In genomic region chr5:64742821-64743220, GRCh38 we compare ENCODE assay signal across 23 cellular contexts. TPM values are rescaled to one million over a fixed set of nuclear protein-coding genes. Genes with fewer than 3 reads are reported as not detected.
DNase-seq lines count a peak whose midpoint lies in the region; ATAC-seq, FAIRE-seq and TF ChIP-seq lines count a peak whose summit lies in the region.
"Had no signal": no experiment of that assay in that cellular context is flagged by ENCODE, and none has a peak within 500 bp of the region (broad histone marks: within the 10 kb centered on the region; RNA-seq: fewer than 3 reads in every experiment).

No MANE protein-coding gene starts in this region.

- no peak overlapping the region for H2AFZ ChIP-seq in mesenchymal stem cell (ENCODE audit: low read depth, low read length)
- H2AFZ ChIP-seq: PC-9 had no signal

- peak; percentile 54 for FAIRE-seq in GM19239 (lab: Jason Lieb, UNC)
- FAIRE-seq: A204.1, GM18507 had no signal

- H3K27me3 Mint-ChIP-seq in endodermal cell (ENCODE audit: insufficient read depth) = no peaks in the 10 kb centered on the region

- no peaks in the 10 kb centered on the region for H3K27me3 ChIP-seq in BJ (ENCODE audit: control insufficient read depth, insufficient read depth, low read length)
- no peaks in the 10 kb centered on the region for H3K27me3 ChIP-seq in endodermal cell (ENCODE audit: control insufficient read depth, insufficient read depth, low read length, poor library complexity, severe bottlenecking)
- no peaks in the 10 kb centered on the region for H3K27me3 ChIP-seq in mesenchymal stem cell (ENCODE audit: control insufficient read depth in 1 of 2, insufficient read depth in 1 of 2, low read length in 2 of 2)
- H3K27me3 ChIP-seq: SJCRH30 had no signal

- no peak overlapping the region for H4K8ac ChIP-seq in mesenchymal stem cell (ENCODE audit: low read length)

- no peak overlapping the region for H3K4me3 Mint-ChIP-seq in endodermal cell

- H3K4me1 ChIP-seq in endodermal cell (ENCODE audit: control insufficient read depth, insufficient read depth, low read length) (peaks cover 16% of the 10 kb centered on the region), mesenchymal stem cell (ENCODE audit: control insufficient read depth, insufficient read depth, low read depth, low read length) (no peaks in the 10 kb centered on the region)
- H3K4me1 ChIP-seq: SJCRH30 had no signal

- H4K91ac ChIP-seq in mesenchymal stem cell (ENCODE audit: low read length) = no peak overlapping the region

- no peak overlapping the region for H3K23ac ChIP-seq in mesenchymal stem cell (ENCODE audit: low read length in 2 of 2)

- H3K27ac Mint-ChIP-seq in endodermal cell = peak overlapping the region; percentile 26

- intact Hi-C loops in left cardiac atrium (cut with DNase I) = no loop called here

- no peak overlapping the region for H3K9ac ChIP-seq in endodermal cell (ENCODE audit: extremely low read depth, low read length, poor library complexity, severe bottlenecking)
- H3K9ac ChIP-seq in mesenchymal stem cell (ENCODE audit: low read length) = no peak overlapping the region
- H3K9ac ChIP-seq: KMS-11 had no signal

- no peak for ATAC-seq in left cardiac atrium
- ATAC-seq in activated CD4-positive, CD25-positive, alpha-beta regulatory T cell treated with anti-CD3 and anti-CD28 coated beads, Interleukin-2, amount 50 U/mL, for 24 hours = no peak

- H3K4me3 ChIP-seq in BJ (ENCODE audit: low read depth, low read length) = no peak overlapping the region
- no peak overlapping the region for H3K4me3 ChIP-seq in endodermal cell (ENCODE audit: low read length)
- H3K4me3 ChIP-seq in mesenchymal stem cell (ENCODE audit: insufficient read depth in 1 of 2, low read depth in 1 of 2, low read length in 2 of 2) = no peak overlapping the region
- H3K4me3 ChIP-seq: PC-9, SJCRH30 had no signal

- H2BK15ac ChIP-seq in mesenchymal stem cell (ENCODE audit: low read depth, poor library complexity, severe bottlenecking) = no peak overlapping the region

- H2BK12ac ChIP-seq in mesenchymal stem cell (ENCODE audit: low read length in 2 of 2) = no peak overlapping the region

- H3K4me2 ChIP-seq in mesenchymal stem cell (ENCODE audit: low read length, poor library complexity, severe bottlenecking) = no peak overlapping the region
- H3K4me2 ChIP-seq: KMS-11, PC-9 had no signal

- H2BK5ac ChIP-seq in mesenchymal stem cell (ENCODE audit: low read depth, low read length, poor library complexity, severe bottlenecking) = no peak overlapping the region

- H3K79me1 ChIP-seq in mesenchymal stem cell (replicated peaks; ENCODE audit: low read length, poor library complexity, severe bottlenecking) = peaks cover 23% of the 10 kb centered on the region

- CTCF ChIA-PET in BJ (lab: Yijun Ruan, JAX) = no interaction called here

- H3K9me3 ChIP-seq in endodermal cell (ENCODE audit: control insufficient read depth, low read length) (peaks cover 6% of the 10 kb centered on the region), mesenchymal stem cell (ENCODE audit: control insufficient read depth, low read length) (no peaks in the 10 kb centered on the region)
- H3K9me3 ChIP-seq: SJCRH30 had no signal

- H2BK120ac ChIP-seq in mesenchymal stem cell (ENCODE audit: low read depth, low read length) = no peak overlapping the region

- no peak overlapping the region for H3K18ac ChIP-seq in mesenchymal stem cell (ENCODE audit: low read depth in 1 of 2, low read length in 2 of 2)

- in situ Hi-C loops in ACHN (cut with HindIII; ENCODE audit: low pct_ligation_motif_present, low pct_unique_long_range_greater_than_20kb, low sequenced_read_pairs) = no loop called here

- H3K36me3 Mint-ChIP-seq in endodermal cell (ENCODE audit: low read depth) = peaks cover 39% of the 10 kb centered on the region

- H3K27ac ChIP-seq in endodermal cell (ENCODE audit: low read depth, low read length) (no peak overlapping the region), mesenchymal stem cell (ENCODE audit: low read length, poor library complexity, severe bottlenecking) (no peak overlapping the region)
- H3K27ac ChIP-seq: KMS-11, PC-9, RWPE1, SJCRH30 had no signal

- H3K4ac ChIP-seq in mesenchymal stem cell (ENCODE audit: low read depth in 1 of 2, low read length in 2 of 2) = no peak overlapping the region

- POLR2A ChIA-PET in BJ (lab: Charles Lee) = no interaction called here

- peaks cover 32% of the 10 kb centered on the region for H3K4me1 Mint-ChIP-seq in endodermal cell

- TF ChIP-seq CTCF in BJ (IDR thresholded peaks at IDR 0.05; ENCODE audit: insufficient read depth, low read depth, low read length) (no peak), endodermal cell (conservative IDR thresholded peaks at IDR 0.05) (no peak)

- H2AK5ac ChIP-seq in mesenchymal stem cell (ENCODE audit: low read length, severe bottlenecking) = no peak overlapping the region

- H3K14ac ChIP-seq in mesenchymal stem cell (ENCODE audit: low read length in 2 of 2) = no peak overlapping the region

- H3K9me3 Mint-ChIP-seq in endodermal cell = peaks cover 3% of the 10 kb centered on the region

- peak; percentile 12 for DNase-seq in BJ (ENCODE audit: low read depth)
- no peak for DNase-seq in GM19239 (ENCODE audit: insufficient read length, low spot score)
- no peak for DNase-seq in endodermal cell
- peak; percentile 14 for DNase-seq in mesenchymal stem cell
- DNase-seq in glomerular visceral epithelial cell (ENCODE audit: extremely low spot score) = no peak
- DNase-seq in ACHN = no peak
- DNase-seq in left cardiac atrium = no peak
- DNase-seq: COR-L47, DMS 273 treated with DMSO at 0.1 percent for 48 hours, DND-41, GF-D8, NCI-H187 treated with DMSO at 0.1 percent for 48 hours, NCI-H226, NCI-H524, PC-9, SJCRH30 had no signal

- H3K36me3 ChIP-seq in BJ (ENCODE audit: control insufficient read depth, insufficient read depth, low read length) (peaks cover 3% of the 10 kb centered on the region), endodermal cell (ENCODE audit: control insufficient read depth, insufficient read depth, low read length) (peaks cover 82% of the 10 kb centered on the region), mesenchymal stem cell (ENCODE audit: control insufficient read depth in 1 of 2, insufficient read depth in 2 of 2, low read depth in 1 of 2, low read length in 2 of 2) (peaks cover 0 to 44% of the 10 kb centered on the region in 2 experiments)

RNA-seq across cellular contexts. Expression of gene SREK1IP1, which starts 25.7 kb away (rescaled TPM):
- 2.8 and 4.0 TPM in 2 replicates for polyA plus RNA-seq in BJ (2011; rRNA removed)
- polyA minus RNA-seq in BJ (2011; rRNA and poly(A)+ RNA removed) = 3.8 and 4.1 TPM in 2 replicates
- total RNA-seq in endodermal cell (10 to 100 TPM; 51.6 to 55.1 TPM), left cardiac atrium (10 to 100 TPM; 12.7 to 12.9 TPM)
- 18.7 TPM for polyA plus RNA-seq in endodermal cell (2013, experiment 1 of 2)
- polyA plus RNA-seq in endodermal cell (2013, experiment 2 of 2) = 22.5 TPM
- 20.4 TPM for polyA plus RNA-seq in mesenchymal stem cell (2013, experiment 1 of 2)
- polyA plus RNA-seq in mesenchymal stem cell (2013, experiment 2 of 2) = 22.4 TPM

RNA-seq across cellular contexts. Expression of gene CWC27, which starts 25.9 kb away (rescaled TPM):
- polyA plus RNA-seq in BJ (2011; rRNA removed) = 7.5 and 17.8 TPM in 2 replicates
- 10.7 and 12.1 TPM in 2 replicates for polyA minus RNA-seq in BJ (2011; rRNA and poly(A)+ RNA removed)
- total RNA-seq in endodermal cell (10 to 100 TPM; 69.1 to 74.8 TPM), left cardiac atrium (10 to 100 TPM; 20.2 to 22.3 TPM)
- polyA plus RNA-seq in endodermal cell (2013, experiment 1 of 2) = 42.1 TPM
- 45.0 TPM for polyA plus RNA-seq in endodermal cell (2013, experiment 2 of 2)
- 36.5 TPM for polyA plus RNA-seq in mesenchymal stem cell (2013, experiment 1 of 2)
- polyA plus RNA-seq in mesenchymal stem cell (2013, experiment 2 of 2) = 37.2 TPM

RNA-seq across cellular contexts. Expression of gene SHISAL2B, which starts 52.5 kb away (rescaled TPM):
- polyA plus RNA-seq in BJ (2011; rRNA removed) = not detected in 2 replicates
- polyA minus RNA-seq in BJ (2011; rRNA and poly(A)+ RNA removed) = not detected in 2 replicates
- total RNA-seq in endodermal cell (100 to 1,000 TPM; 112 to 143 TPM), left cardiac atrium (not detected)
- polyA plus RNA-seq in endodermal cell (2013, experiment 1 of 2) = 12.9 TPM
- 13.5 TPM for polyA plus RNA-seq in endodermal cell (2013, experiment 2 of 2)
- not detected for polyA plus RNA-seq in mesenchymal stem cell (2013, experiment 1 of 2)
- not detected for polyA plus RNA-seq in mesenchymal stem cell (2013, experiment 2 of 2)
- total RNA-seq: H4, HT-29, PC-9, SJCRH30 had no signal

Comparison
In these comparisons a context has a peak if more than half of its experiments do, and no peak if none do; other contexts are left out.
1. DNase-seq: peak in BJ (single experiment) and mesenchymal stem cell (single experiment); none in GM19239 (single experiment), endodermal cell (single experiment), glomerular visceral epithelial cell (single experiment), ACHN (single experiment) and left cardiac atrium (single experiment).
2. RNA of gene SHISAL2B, which starts 52.5 kb away (total RNA-seq): 112 to 143 TPM in endodermal cell; not detected in left cardiac atrium; every median in the first group is over 100 times any median in the second.